7 cellular contexts compared by ENCODE assay signal in the genomic region with DNA sequence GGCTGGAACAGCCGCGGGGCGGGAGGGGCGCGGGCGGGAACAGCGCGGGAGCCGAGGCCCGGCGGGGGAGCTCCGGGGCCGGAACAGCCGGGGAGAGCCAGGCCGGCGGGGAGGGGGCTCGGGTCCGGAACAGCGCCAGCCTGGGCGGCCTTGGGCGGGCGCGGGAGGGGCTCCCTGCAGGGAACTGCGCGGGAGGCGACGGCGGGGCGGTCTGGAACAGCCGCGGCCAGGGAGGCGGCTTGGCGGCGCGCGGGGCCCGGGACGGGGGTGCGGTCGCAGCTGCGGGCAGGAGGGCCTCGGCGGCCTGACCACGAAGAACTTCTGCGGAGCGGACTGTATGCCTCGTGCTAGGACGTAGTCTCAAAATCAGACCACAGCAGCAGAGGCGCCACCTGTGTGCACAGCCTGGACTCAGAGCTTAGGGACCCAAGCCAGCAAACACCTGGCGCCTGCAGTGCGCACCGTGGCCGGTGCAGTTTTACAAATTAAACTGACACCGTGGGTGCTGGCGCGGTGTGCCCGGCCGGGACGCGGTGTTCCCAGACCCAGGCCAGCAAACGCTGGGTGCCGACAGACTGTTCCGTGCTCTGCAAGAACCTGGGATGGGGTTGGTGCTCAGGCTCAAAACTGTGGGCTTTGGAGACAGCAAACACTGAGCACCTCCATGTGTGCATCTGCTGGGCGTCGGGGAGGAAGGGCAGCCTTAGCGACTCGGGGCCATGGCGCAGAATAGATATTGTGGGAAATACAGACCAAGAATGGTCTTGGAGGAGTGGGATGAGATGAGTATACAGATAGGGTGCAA. TPM values are rescaled to one million over a fixed set of nuclear protein-coding genes. Genes with fewer than 3 reads are reported as not detected.
DNase-seq lines count a peak whose midpoint lies in the region; ATAC-seq and TF ChIP-seq lines count a peak whose summit lies in the region.

No MANE protein-coding gene starts in this region.

- peaks cover 6% of the 10 kb centered on the region for H3K9me3 ChIP-seq in colonic mucosa

- intact Hi-C loops in colonic mucosa (cut with DNase I) = loop anchor here (5.0 kb wide), 1 partner anchor 55 kb away; no protein-coding TSS in a partner anchor
- intact Hi-C loops in lower leg skin (cut with DNase I; ENCODE audit: low total_unique reads) = no loop called here

- peak overlapping the region; percentile 97 for H3K27ac ChIP-seq in colonic mucosa

- no peaks in the 10 kb centered on the region for H3K27me3 ChIP-seq in colonic mucosa

- peaks cover 3% of the 10 kb centered on the region for H3K4me1 ChIP-seq in colonic mucosa

- WGBS in lower leg skin, 2 donors = 1 to 2% methylated on average over 22 to 57 of the region's 68 CpGs

- H3K36me3 ChIP-seq in colonic mucosa = no peaks in the 10 kb centered on the region

- ATAC-seq in GM18508 (IDR thresholded peaks at IDR 0.05; ENCODE audit: insufficient read depth, unreplicated experiment) (peak; percentile 29), HG02759 (IDR thresholded peaks at IDR 0.05; ENCODE audit: unreplicated experiment) (peak; percentile 65)

- no peak for TF ChIP-seq POLR2A in lower leg skin (IDR thresholded peaks at IDR 0.05)

- DNase-seq in NCI-H146 treated with DMSO at 0.1 percent for 48 hours (lab: John Stamatoyannopoulos, UW; ENCODE audit: unreplicated experiment) (peak; percentile 85), colonic mucosa (peak; percentile 88), lower leg skin (ENCODE audit: low spot score in 2 of 2) (peak; percentile 69 to 96)
- DNase-seq in activated CD4-positive, CD25-positive, alpha-beta regulatory T cell treated with anti-CD3 and anti-CD28 coated beads, Interleukin-2, amount 50 U/mL, for 72 hours = peak; percentile 79
- peak in 2 of 3 donors; percentile 65 to 70 for DNase-seq in stimulated activated CD4-positive, alpha-beta T cell treated with anti-CD3 and anti-CD28 coated beads, TNF-alpha, amount 100 ng/mL, for 48 hours (ENCODE audit: low read depth in 3 of 3)

- TF ChIP-seq CTCF in colonic mucosa (IDR thresholded peaks at IDR 0.05) (no peak), lower leg skin (IDR thresholded peaks at IDR 0.05) (no peak)

- peak overlapping the region; percentile 50 for H3K4me3 ChIP-seq in colonic mucosa
- H3K4me3 ChIP-seq in lower leg skin (ENCODE audit: low read depth, poor library complexity, severe bottlenecking) = peak overlapping the region; percentile 32

- peak overlapping the region; percentile 84 to 92 for H3K9ac ChIP-seq in colonic mucosa (ENCODE audit: low read depth in 2 of 2, low read length in 2 of 2)

RNA-seq across cellular contexts. Expression of a gene that starts 0.6 kb away (rescaled TPM):
- total RNA-seq in colonic mucosa (1 to 10 TPM; 2.7 to 6.1 TPM), lower leg skin (1 to 10 TPM; 3.5 to 5.4 (median 4.2) TPM)

RNA-seq across cellular contexts. Expression of a gene that starts 12.3 kb away (rescaled TPM):
- total RNA-seq in colonic mucosa (10 to 100 TPM; 13.2 to 18.1 TPM), lower leg skin (10 to 100 TPM; 12.5 to 34.1 (median 21.2) TPM)

RNA-seq across cellular contexts. Expression of a gene that starts 46.2 kb away (rescaled TPM):
- total RNA-seq in colonic mucosa = 10 to 100 TPM in 1 of 2 donors, 1 to 10 TPM in 1; 4.6 to 23.3 TPM
- 1 to 10 TPM; 1.4 to 6.3 (median 5.7) TPM for total RNA-seq in lower leg skin

RNA-seq across cellular contexts. Expression of a gene that starts 58.1 kb away (rescaled TPM):
- 10 to 100 TPM; 30.3 to 61.3 TPM for total RNA-seq in colonic mucosa
- total RNA-seq in lower leg skin = 10 to 100 TPM; 17.1 to 30.8 (median 23.3) TPM

Comparison
In these comparisons a context has a peak if more than half of its experiments do, and no peak if none do; other contexts are left out.
1. Peak in every context shown above with its lines: DNase-seq, ATAC-seq, H3K4me3 ChIP-seq and H3K27ac ChIP-seq.